Comparison of ENCODE assay signal across 17 cellular contexts in the genomic region with DNA sequence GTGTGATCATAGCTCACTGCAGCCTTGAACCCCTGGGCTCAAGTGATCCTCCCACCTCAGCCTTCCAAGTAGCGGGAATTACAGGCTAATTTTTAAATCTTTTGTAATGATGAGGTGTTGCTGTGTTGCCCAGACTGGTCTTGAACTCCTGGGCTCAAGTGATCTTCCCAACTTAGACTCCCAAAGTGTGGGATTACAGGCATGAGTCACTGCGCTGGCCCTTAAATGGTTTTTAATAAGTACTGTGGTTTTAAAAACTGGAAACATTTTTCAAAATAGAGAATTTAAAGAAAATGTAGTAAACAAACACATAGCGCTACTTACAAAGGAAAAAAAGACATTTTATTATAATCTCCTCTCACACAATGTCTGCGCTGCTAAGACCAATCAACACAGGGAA. TPM values are rescaled to one million over a fixed set of nuclear protein-coding genes. Genes with fewer than 3 reads are reported as not detected.
DNase-seq lines count a peak whose midpoint lies in the region; ATAC-seq lines count a peak whose summit lies in the region.
"Had no signal": no experiment of that assay in that cellular context is flagged by ENCODE, and none has a peak within 500 bp of the region (broad histone marks: within the 10 kb centered on the region; RNA-seq: fewer than 3 reads in every experiment).

No MANE protein-coding gene starts in this region.

- H3K4me3 ChIP-seq in neuronal stem cell (ENCODE audit: low read length in 2 of 2): no peak overlapping the region
- H3K4me3 ChIP-seq: HAP-1 had no signal

- H3K27me3 ChIP-seq in neuronal stem cell (ENCODE audit: control insufficient read depth in 3 of 3, insufficient read depth in 3 of 3, low read depth in 1 of 3, low read length in 3 of 3): no peaks in the 10 kb centered on the region

- no peak overlapping the region for H3K9ac ChIP-seq in neuronal stem cell (ENCODE audit: low read depth, low read length, poor library complexity)

- H3K4me2 ChIP-seq in neuronal stem cell (ENCODE audit: insufficient read depth, low read length, poor library complexity, severe bottlenecking): no peak overlapping the region

- no peak overlapping the region for H2BK120ac ChIP-seq in neuronal stem cell (ENCODE audit: low read depth, low read length)

- H2BK15ac ChIP-seq in neuronal stem cell (ENCODE audit: low read length): no peak overlapping the region

- ATAC-seq in HG02759 (IDR thresholded peaks at IDR 0.05; ENCODE audit: unreplicated experiment): no peak
- ATAC-seq: HepG2 had no signal

- no CpG with 5 or more reads among the region's 4 CpGs for WGBS in neuronal stem cell (ENCODE audit: extremely low coverage in 2 of 2, insufficient read length in 2 of 2, insufficient replicate concordance in 1 of 2), 2 donors

- H3K4me1 ChIP-seq in neuronal stem cell (ENCODE audit: control insufficient read depth in 2 of 2, insufficient read depth in 1 of 2, low read depth in 1 of 2, low read length in 2 of 2): peaks cover 2 to 8% of the 10 kb centered on the region in 2 donors

- no peak overlapping the region for H3K14ac ChIP-seq in neuronal stem cell (ENCODE audit: low read length)

- H3K4ac ChIP-seq in neuronal stem cell (ENCODE audit: low read length): no peak overlapping the region

- no peak overlapping the region for H3K27ac ChIP-seq in neuronal stem cell (replicated peaks; ENCODE audit: low read length)

- H2BK12ac ChIP-seq in neuronal stem cell (ENCODE audit: low read length): no peak overlapping the region

- H2BK5ac ChIP-seq in neuronal stem cell (ENCODE audit: low read length): no peak overlapping the region

- DNase-seq in Daoy (ENCODE audit: low read depth) (peak; percentile 46), LHCN-M2 (ENCODE audit: low read depth) (peak; percentile 52), amniotic epithelial cell (ENCODE audit: low read depth) (peak; percentile 24), ureter (ENCODE audit: low spot score) (peak; percentile 4), neuronal stem cell (ENCODE audit: low spot score) (no peak), cortex of kidney (lab: John Stamatoyannopoulos, UW) (no peak)
- DNase-seq: 8988T; C1 segment of cervical spinal cord; Calu3; CD4-positive, alpha-beta T cell; DMS 273 treated with DMSO at 0.1 percent for 48 hours; EL; GOT3 had no signal

- H3K79me1 ChIP-seq in neuronal stem cell (ENCODE audit: low read depth, low read length): no peaks in the 10 kb centered on the region

- H2AFZ ChIP-seq in neuronal stem cell (ENCODE audit: low read length): no peak overlapping the region

- no peak overlapping the region for H4K91ac ChIP-seq in neuronal stem cell (ENCODE audit: low read depth, low read length, poor library complexity)

- no peak overlapping the region for H3K23ac ChIP-seq in neuronal stem cell (ENCODE audit: low read depth, low read length, poor library complexity)

- peaks cover 3 to 6% of the 10 kb centered on the region in 2 donors for H3K9me3 ChIP-seq in neuronal stem cell (replicated peaks in 1 of 2; ENCODE audit: control insufficient read depth in 2 of 2, insufficient read depth in 1 of 2, low read depth in 1 of 2, low read length in 2 of 2)

- no peak overlapping the region for H3K18ac ChIP-seq in neuronal stem cell (ENCODE audit: low read length)

- no peaks in the 10 kb centered on the region for H3K36me3 ChIP-seq in neuronal stem cell (replicated peaks in 1 of 2; ENCODE audit: control insufficient read depth in 2 of 2, insufficient read depth in 2 of 2, low read length in 2 of 2)
- H3K36me3 ChIP-seq: HAP-1 had no signal

- H4K8ac ChIP-seq in neuronal stem cell (ENCODE audit: low read depth, low read length): no peak overlapping the region

- no peak overlapping the region for H2AK5ac ChIP-seq in neuronal stem cell (ENCODE audit: low read depth, low read length)

RNA-seq across cellular contexts. Expression of a gene that starts 32.2 kb away (rescaled TPM):
- total RNA-seq in Daoy (2014; rRNA removed; shearing (Covaris generic)): 0.42 TPM in 1 of 2 replicates, not detected in the other
- total RNA-seq in LHCN-M2 (2014; rRNA removed) (0.11 and 0.13 TPM in 2 replicates), ureter (0.60 TPM)
- polyA plus RNA-seq in LHCN-M2 (2012): 0.44 TPM
- polyA plus RNA-seq in neuronal stem cell (2013, experiment 1 of 2): 2.1 TPM
- polyA plus RNA-seq in neuronal stem cell (2013, experiment 2 of 2): 1.6 TPM
- total RNA-seq: B cell; Calu3; CD4-positive, alpha-beta T cell; HepG2 had no signal
- polyA plus RNA-seq: HepG2 had no signal

Comparison
In these comparisons a context has a peak if more than half of its experiments do, and no peak if none do; other contexts are left out.
1. DNase-seq: peak in Daoy (single experiment), LHCN-M2 (single experiment), amniotic epithelial cell (single experiment) and ureter (single experiment); none in neuronal stem cell (single experiment) and cortex of kidney (single experiment).